In the genomic region with DNA sequence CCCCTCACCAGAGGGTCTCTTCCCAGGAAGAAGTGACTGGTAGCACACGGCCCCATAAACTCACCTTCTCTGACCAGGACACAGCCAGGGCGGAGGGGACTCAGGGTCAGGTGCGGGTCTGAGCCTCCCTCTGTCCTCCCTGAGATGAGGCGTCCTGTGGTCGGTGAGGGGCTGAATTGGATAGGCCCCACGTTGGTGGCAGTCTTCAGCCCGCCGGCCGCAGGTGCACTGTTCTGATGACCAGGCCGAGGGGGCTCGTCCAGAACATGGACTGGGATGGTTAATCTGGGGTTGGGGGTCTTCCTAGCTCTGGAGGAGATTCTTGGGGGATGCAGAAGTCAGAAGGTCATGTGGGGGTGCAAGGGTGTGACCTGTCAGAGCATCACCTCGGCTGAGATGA, we compare ENCODE assay signal across 28 cellular contexts.
"Had no signal": no experiment of that assay in that cellular context is flagged by ENCODE, and none has a peak within 500 bp of the region (broad histone marks: within the 10 kb centered on the region; RNA-seq: fewer than 3 reads in every experiment).

No MANE protein-coding gene starts in this region.

- H3K36me3 ChIP-seq: colonic mucosa, esophagus muscularis mucosa, esophagus squamous epithelium, gastrocnemius medialis, gastroesophageal sphincter, heart left ventricle, heart right ventricle had no signal

- H3K27me3 ChIP-seq: colonic mucosa, foreskin keratinocyte had no signal

- H3K9me3 ChIP-seq: colonic mucosa, esophagus squamous epithelium, gastrocnemius medialis, heart left ventricle had no signal

- H3K4me1 ChIP-seq: colonic mucosa, esophagus muscularis mucosa, esophagus squamous epithelium, foreskin keratinocyte, gastrocnemius medialis, gastroesophageal sphincter, heart left ventricle, heart right ventricle had no signal

- H3K4me3 ChIP-seq: colonic mucosa, coronary artery, dorsolateral prefrontal cortex, esophagus muscularis mucosa, esophagus squamous epithelium, gastrocnemius medialis, gastroesophageal sphincter, heart left ventricle, heart right ventricle had no signal

- DNase-seq: colonic mucosa; cortex of kidney; dermis blood vessel endothelial cell; effector CD4-positive, alpha-beta T cell; effector CD8-positive, alpha-beta T cell; effector memory CD4-positive, alpha-beta T cell; effector memory CD8-positive, alpha-beta T cell; endodermal cell; erythroblast; esophagus squamous epithelium; foreskin fibroblast; foreskin keratinocyte; foreskin melanocyte; gastrocnemius medialis; glutamatergic neuron; head of caudate nucleus; heart left ventricle; heart right ventricle had no signal

- ATAC-seq: effector memory CD8-positive, alpha-beta T cell; esophagus mucosa; foreskin keratinocyte; gastrocnemius medialis; gastroesophageal sphincter; heart left ventricle; heart right ventricle had no signal

- H3K27ac ChIP-seq: colonic mucosa, coronary artery, dorsolateral prefrontal cortex, epithelial cell of prostate, esophagus muscularis mucosa, esophagus squamous epithelium, foreskin keratinocyte, gastrocnemius medialis, gastroesophageal sphincter, heart left ventricle, heart right ventricle had no signal

- FAIRE-seq: colon, endometrium, endothelial cell of umbilical vein, frontal cortex had no signal
